Comparison of ENCODE assay signal across 8 cellular contexts in the genomic region with DNA sequence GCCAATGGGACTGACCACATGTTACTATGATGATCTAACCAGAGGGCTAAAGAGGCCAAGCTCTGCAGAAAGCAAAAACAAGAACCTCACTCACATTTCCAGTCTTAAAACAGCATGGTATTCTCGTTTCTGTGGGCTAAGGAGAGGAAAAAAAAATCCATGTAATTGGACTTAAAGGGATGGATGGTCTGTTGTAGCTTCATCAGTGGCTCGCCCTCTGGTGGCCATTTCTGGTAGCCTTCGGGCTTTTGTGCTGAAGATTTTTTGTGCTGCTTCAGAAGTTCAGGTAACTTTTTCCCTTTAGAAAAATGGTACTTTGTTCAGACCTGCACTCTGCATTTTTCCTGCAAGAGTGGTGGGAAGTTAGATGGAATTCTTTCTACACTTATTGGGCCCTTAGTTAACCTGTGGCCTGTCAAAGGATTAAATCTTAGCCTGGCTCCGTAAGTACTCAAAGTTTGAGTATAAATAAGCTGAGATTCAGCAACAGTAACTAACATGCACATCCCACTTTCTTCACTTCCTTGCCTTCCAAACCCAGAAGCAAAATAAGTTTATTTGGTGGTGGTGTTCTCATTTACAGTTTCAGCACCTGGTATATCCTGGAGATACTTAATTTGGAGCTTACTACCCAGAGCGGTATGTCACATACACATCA. TPM values are rescaled to one million over a fixed set of nuclear protein-coding genes. Genes with fewer than 3 reads are reported as not detected.
DNase-seq lines count a peak whose midpoint lies in the region; ATAC-seq, FAIRE-seq and TF ChIP-seq lines count a peak whose summit lies in the region.

No MANE protein-coding gene starts in this region.

- POLR2A ChIA-PET in RWPE1 (lab: Yijun Ruan, JAX; ENCODE audit: low non-redundant PET): no interaction called here

- ATAC-seq in HG02763 (IDR thresholded peaks at IDR 0.05; ENCODE audit: unreplicated experiment): no peak

- no peak overlapping the region for H3K9ac ChIP-seq in parathyroid adenoma

- H3K4me2 ChIP-seq in parathyroid adenoma (ENCODE audit: low read length): no peak overlapping the region

- no peaks in the 10 kb centered on the region for H3K4me1 ChIP-seq in parathyroid adenoma

- no peaks in the 10 kb centered on the region for H3K27me3 ChIP-seq in parathyroid adenoma (ENCODE audit: control insufficient read depth, insufficient read depth, low read length)

- TF ChIP-seq CTCF in RWPE1 (conservative IDR thresholded peaks at IDR 0.05; ENCODE audit: low read depth) (peak; percentile 95), parathyroid adenoma (IDR thresholded peaks at IDR 0.05) (peak; percentile 88)

- CTCF ChIA-PET in RWPE1 (lab: Yijun Ruan, JAX): interaction anchor here (0.5 to 2.7 kb wide), 15 partner anchors 9 to 1908 kb away, joined by 3 to 25 read pairs (median 4); no protein-coding TSS in a partner anchor

- H3K27ac ChIP-seq in RWPE1 (no peak overlapping the region), parathyroid adenoma (no peak overlapping the region)

- no peaks in the 10 kb centered on the region for H3K36me3 ChIP-seq in parathyroid adenoma (ENCODE audit: control insufficient read depth, insufficient read depth, low read length)

- DNase-seq in C1 segment of cervical spinal cord (lab: John Stamatoyannopoulos, UW) (peak in 8 of 14 donors; percentile 4 to 35 (median 8)), HCEC 1CT (peak; percentile 41), RWPE1 (ENCODE audit: low spot score) (peak; percentile 57), frontal cortex (ENCODE audit: low spot score in 2 of 2) (peak; percentile 37 to 61), ureter (ENCODE audit: low spot score) (peak; percentile 65)
- DNase-seq in activated effector memory CD4-positive, alpha-beta T cell treated with Interleukin-2 at 50 U/mL for 16 hours: peak; percentile 34

- H3K9me3 ChIP-seq in parathyroid adenoma (ENCODE audit: control insufficient read depth, low read length): no peaks in the 10 kb centered on the region

- no peak for FAIRE-seq in frontal cortex (lab: Jason Lieb, UNC)

- H3K4me3 ChIP-seq in parathyroid adenoma (ENCODE audit: low read depth, low read length): no peak overlapping the region

- H2AFZ ChIP-seq in parathyroid adenoma: no peak overlapping the region

- H3K79me2 ChIP-seq in parathyroid adenoma: no peaks in the 10 kb centered on the region

RNA-seq across cellular contexts. Expression of a gene that starts 22.3 kb away (rescaled TPM):
- 9.4 TPM for total RNA-seq in frontal cortex
- 26.0 TPM for total RNA-seq in ureter

RNA-seq across cellular contexts. Expression of a gene that starts 54.7 kb away (rescaled TPM):
- total RNA-seq in frontal cortex: 5.7 TPM
- total RNA-seq in ureter: 2.0 TPM

Comparison
In these comparisons a context has a peak if more than half of its experiments do, and no peak if none do; other contexts are left out.
1. DNase-seq: peak in every context shown above with its lines; median percentile 65 in ureter; 57 in RWPE1; 49 in frontal cortex; 41 in HCEC 1CT; 34 in activated effector memory CD4-positive, alpha-beta T cell treated with Interleukin-2 at 50 U/mL for 16 hours; 8 in C1 segment of cervical spinal cord.